In genomic region chr3:149122716-149123578, GRCh38 we compare ENCODE assay signal across 1 cellular context.
A peak's percentile ranks its signal among the peaks of the same experiment; 100 is the strongest.
TF ChIP-seq lines count a peak whose summit lies in the region.

No MANE protein-coding gene starts in this region.

TF ChIP-seq in K562, 482 proteins besides CTCF, POLR2A, EP300 and RAD21 (continued from another document):
- TF ChIP-seq ATF3 (IDR thresholded peaks at IDR 0.05), result peak; percentile 79
- TF ChIP-seq ATF3 (CRISPR knock-in tag; conservative IDR thresholded peaks at IDR 0.05), result no peak
- TF ChIP-seq GATAD2B (IDR thresholded peaks at IDR 0.05; ENCODE audit: borderline replicate concordance), result no peak
